9 cellular contexts compared by ENCODE assay signal in the genomic region with DNA sequence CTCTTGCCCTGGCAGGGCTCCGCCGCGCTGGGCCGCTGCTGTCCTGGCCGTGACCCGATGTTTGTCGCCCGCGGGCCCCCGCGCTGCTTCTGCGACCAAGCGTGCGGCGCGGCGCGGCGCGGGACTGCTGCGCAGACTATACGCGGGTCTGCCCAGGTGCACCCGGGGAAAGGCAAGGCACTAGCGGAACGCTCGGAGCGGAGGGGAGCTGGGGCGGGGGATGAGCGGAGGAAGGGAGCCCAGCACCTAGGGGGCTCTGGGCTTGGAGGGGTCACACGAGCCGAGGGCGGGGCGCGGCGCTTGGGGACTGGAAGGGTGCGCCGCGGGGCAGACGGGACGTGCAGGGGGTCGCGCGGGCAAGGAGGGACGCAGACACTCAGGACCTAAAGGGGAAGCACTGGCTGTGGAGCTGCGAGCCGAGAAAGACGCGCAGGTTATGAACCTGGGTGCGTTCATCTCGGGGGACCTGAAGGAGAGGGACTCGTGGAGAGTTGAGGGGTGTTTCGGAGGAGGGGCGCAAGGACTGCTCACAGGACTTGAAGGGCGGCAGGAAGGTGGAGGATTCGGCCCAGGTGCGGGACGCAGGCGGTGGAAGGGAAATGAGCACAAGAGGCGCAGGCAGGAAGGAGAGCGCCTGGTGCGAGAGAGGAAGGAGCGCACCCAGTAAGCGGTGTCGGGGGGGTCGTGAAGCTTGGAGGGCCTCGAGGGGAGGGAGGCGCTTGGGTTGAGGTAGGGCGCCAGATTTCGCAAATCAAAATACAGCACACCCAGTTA. TPM values are rescaled to one million over a fixed set of nuclear protein-coding genes. Genes with fewer than 3 reads are reported as not detected.
DNase-seq lines count a peak whose midpoint lies in the region; TF ChIP-seq lines count a peak whose summit lies in the region.
"Had no signal": no experiment of that assay in that cellular context is flagged by ENCODE, and none has a peak within 500 bp of the region (broad histone marks: within the 10 kb centered on the region; RNA-seq: fewer than 3 reads in every experiment).

No MANE protein-coding gene starts in this region.

- no peak overlapping the region for H4K91ac ChIP-seq in trophoblast cell (ENCODE audit: low read depth, low read length)

- H3K4me3 ChIP-seq in esophagus squamous epithelium, result peak overlapping the region; percentile 1 to 51 (median 34)
- no peak overlapping the region for H3K4me3 ChIP-seq in trophoblast cell (ENCODE audit: low read depth, low read length)

- 2 to 5% methylated on average over 24 to 33 of the region's 70 CpGs for WGBS in esophagus squamous epithelium, 2 donors
- WGBS in trophoblast cell (ENCODE audit: extremely low coverage, insufficient coverage, insufficient read length), result no CpG with 5 or more reads among the region's 70 CpGs

- peaks cover 72% of the 10 kb centered on the region for H3K27me3 Mint-ChIP-seq in activated CD4-positive, alpha-beta T cell treated with anti-CD3 and anti-CD28 coated beads, Interleukin-2, amount 10 ng/mL, durations not matched to agents 24 days and 14 days

- DNase-seq in GM03348 (ENCODE audit: low spot score) (peak; percentile 19), esophagus squamous epithelium (lab: John Stamatoyannopoulos, UW) (no peak), trophoblast cell (no peak), A172 (ENCODE audit: low spot score) (no peak), GOT3 (lab: John Stamatoyannopoulos, UW) (no peak), kidney tubule cell (ENCODE audit: low spot score) (no peak), kidney glomerular epithelial cell (lab: John Stamatoyannopoulos, UW) (no peak)
- DNase-seq in activated CD4-positive, alpha-beta T cell treated with anti-CD3 and anti-CD28 coated beads, Interleukin-2, amount 10 ng/mL, durations not matched to agents 24 days and 14 days, result peak; percentile 72
- DNase-seq: MV-4-11 had no signal

- no peak overlapping the region for H3K27ac ChIP-seq in esophagus squamous epithelium
- H3K27ac ChIP-seq in trophoblast cell (ENCODE audit: low read depth, low read length), result no peak overlapping the region

- H3K4me2 ChIP-seq in trophoblast cell (ENCODE audit: low read length), result peak overlapping the region; percentile 50

- no peaks in the 10 kb centered on the region for H3K36me3 ChIP-seq in esophagus squamous epithelium
- H3K36me3 ChIP-seq in trophoblast cell (ENCODE audit: control insufficient read depth in 1 of 2, insufficient read depth in 2 of 2, low read length in 2 of 2), result no peaks in the 10 kb centered on the region

- H2AK5ac ChIP-seq in trophoblast cell (ENCODE audit: low read length), result no peak overlapping the region

- H3K9me3 Mint-ChIP-seq in activated CD4-positive, alpha-beta T cell treated with anti-CD3 and anti-CD28 coated beads, Interleukin-2, amount 10 ng/mL, durations not matched to agents 24 days and 14 days, result no peaks in the 10 kb centered on the region

- peaks cover 10 to 65% (median 16%) of the 10 kb centered on the region in 4 donors for H3K27me3 ChIP-seq in esophagus squamous epithelium
- peaks cover 28% of the 10 kb centered on the region for H3K27me3 ChIP-seq in trophoblast cell (ENCODE audit: insufficient read depth, low read length)

- no peak overlapping the region for H2BK12ac ChIP-seq in trophoblast cell (ENCODE audit: low read length)

- no peaks in the 10 kb centered on the region for H3K79me1 ChIP-seq in trophoblast cell (ENCODE audit: low read length)

- H3K14ac ChIP-seq in trophoblast cell (ENCODE audit: low read length), result no peak overlapping the region

- H3K4me3 Mint-ChIP-seq in activated CD4-positive, alpha-beta T cell treated with anti-CD3 and anti-CD28 coated beads, Interleukin-2, amount 10 ng/mL, durations not matched to agents 24 days and 14 days, result peak overlapping the region; percentile 95

- H4K8ac ChIP-seq in trophoblast cell (ENCODE audit: low read depth, low read length), result no peak overlapping the region

- H2AFZ ChIP-seq in trophoblast cell (ENCODE audit: insufficient read depth, low read length, poor library complexity), result no peak overlapping the region

- no peaks in the 10 kb centered on the region for H3K79me2 ChIP-seq in trophoblast cell (ENCODE audit: control insufficient read depth, insufficient read depth, low read length, poor library complexity)

- TF ChIP-seq CTCF in esophagus squamous epithelium (IDR thresholded peaks at IDR 0.05), result no peak

- H3K4ac ChIP-seq in trophoblast cell (ENCODE audit: low read depth, low read length), result no peak overlapping the region

- H3K36me3 Mint-ChIP-seq in activated CD4-positive, alpha-beta T cell treated with anti-CD3 and anti-CD28 coated beads, Interleukin-2, amount 10 ng/mL, durations not matched to agents 24 days and 14 days (ENCODE audit: low read depth), result peaks cover 2% of the 10 kb centered on the region

- no peak overlapping the region for H2BK5ac ChIP-seq in trophoblast cell (ENCODE audit: low read depth, low read length, poor library complexity)

- intact Hi-C loops in activated CD4-positive, alpha-beta T cell treated with anti-CD3 and anti-CD28 coated beads, Interleukin-2, amount 10 ng/mL, durations not matched to agents 24 days and 14 days (cut with micrococcal nuclease), result no loop called here
- intact Hi-C loops in esophagus squamous epithelium (cut with DNase I), result no loop called here

- no peak overlapping the region for H2BK120ac ChIP-seq in trophoblast cell (ENCODE audit: insufficient read depth, low read length, poor library complexity)

- H3K4me1 ChIP-seq in esophagus squamous epithelium (peaks cover 4 to 22% (median 16%) of the 10 kb centered on the region in 3 donors), trophoblast cell (ENCODE audit: control insufficient read depth in 1 of 2, insufficient read depth in 2 of 2, low read length in 2 of 2) (peaks cover 4 to 7% of the 10 kb centered on the region in 2 experiments)

- TF ChIP-seq POLR2A in esophagus squamous epithelium (IDR thresholded peaks at IDR 0.05), result no peak

- H3K27ac Mint-ChIP-seq in activated CD4-positive, alpha-beta T cell treated with anti-CD3 and anti-CD28 coated beads, Interleukin-2, amount 10 ng/mL, durations not matched to agents 24 days and 14 days, result peak overlapping the region; percentile 27

- no peak overlapping the region for H3K9ac ChIP-seq in trophoblast cell (ENCODE audit: low read length)

- no peak overlapping the region for H4K12ac ChIP-seq in trophoblast cell (ENCODE audit: low read depth, low read length)

- H3K4me1 Mint-ChIP-seq in activated CD4-positive, alpha-beta T cell treated with anti-CD3 and anti-CD28 coated beads, Interleukin-2, amount 10 ng/mL, durations not matched to agents 24 days and 14 days, result peaks cover 16% of the 10 kb centered on the region

- H3K23ac ChIP-seq in trophoblast cell (ENCODE audit: low read length), result no peak overlapping the region

- H3K18ac ChIP-seq in trophoblast cell (ENCODE audit: low read length), result no peak overlapping the region

- H3K9me3 ChIP-seq in esophagus squamous epithelium, result no peaks in the 10 kb centered on the region
- H3K9me3 ChIP-seq in trophoblast cell (ENCODE audit: insufficient read depth, low read depth, low read length), result no peaks in the 10 kb centered on the region

RNA-seq across cellular contexts. Expression of gene ZNFX1, which starts 40.8 kb away (rescaled TPM):
- total RNA-seq in activated CD4-positive, alpha-beta T cell treated with anti-CD3 and anti-CD28 coated beads, Interleukin-2, amount 10 ng/mL, durations not matched to agents 24 days and 14 days, result 61.2 and 61.5 TPM in 2 replicates
- total RNA-seq in esophagus squamous epithelium, result 10 to 100 TPM; 12.8 to 25.2 (median 17.9) TPM
- polyA plus RNA-seq in trophoblast cell (2013), result 6.3 TPM in 2 replicates
- 33.8 and 34.2 TPM in 2 replicates for total RNA-seq in A172 (2014; rRNA removed; shearing (Covaris generic))

Comparison
In these comparisons a context has a peak if more than half of its experiments do, and no peak if none do; other contexts are left out.
1. DNase-seq: peak in GM03348 (single experiment) and activated CD4-positive, alpha-beta T cell treated with anti-CD3 and anti-CD28 coated beads, Interleukin-2, amount 10 ng/mL, durations not matched to agents 24 days and 14 days (single experiment); none in esophagus squamous epithelium (single experiment), trophoblast cell (0 of 2), A172 (single experiment), GOT3 (single experiment), kidney tubule cell (single experiment) and kidney glomerular epithelial cell (single experiment).